8 cellular contexts compared by ENCODE assay signal in the genomic region with DNA sequence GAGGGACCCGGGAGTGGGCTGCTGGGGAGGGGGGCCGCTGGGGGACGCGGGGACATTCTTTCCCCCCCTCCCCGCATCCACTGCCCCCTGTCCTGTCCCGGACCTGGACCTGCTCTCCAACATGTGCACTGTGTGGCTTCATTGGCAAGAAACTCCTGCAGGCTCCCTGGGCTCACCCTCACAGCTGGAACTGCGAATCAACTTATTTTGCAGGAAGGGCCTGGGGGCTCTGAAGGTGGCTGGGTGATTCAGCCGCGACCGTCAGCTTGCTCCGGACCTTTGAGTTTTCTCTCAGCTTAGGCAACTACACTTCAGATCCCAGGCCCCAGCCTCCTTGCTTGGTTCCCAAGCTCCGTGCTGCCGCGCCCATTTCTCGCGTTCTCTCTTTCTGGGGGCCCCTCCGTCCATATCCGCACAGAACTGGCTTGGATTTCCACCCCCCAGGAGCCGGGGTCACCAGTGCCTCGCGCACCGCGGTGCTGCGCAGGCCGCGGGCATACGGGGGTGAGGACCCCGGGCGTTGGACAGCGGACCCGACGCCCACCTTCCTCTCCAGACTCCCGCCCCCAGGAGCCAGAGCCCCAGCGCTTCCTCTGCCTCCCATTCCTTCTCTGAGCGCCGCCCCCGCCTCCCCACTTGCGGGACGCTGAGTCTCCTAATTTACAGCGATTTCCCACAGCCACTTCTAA. TPM values are rescaled to one million over a fixed set of nuclear protein-coding genes. Genes with fewer than 3 reads are reported as not detected.
DNase-seq lines count a peak whose midpoint lies in the region; ATAC-seq and TF ChIP-seq lines count a peak whose summit lies in the region.

No MANE protein-coding gene starts in this region.

- H3K27ac ChIP-seq in gastroesophageal sphincter: peak overlapping the region; percentile 94 to 100 (median 96)
- peak overlapping the region; percentile 99 for H3K27ac ChIP-seq in rectal smooth muscle tissue (ENCODE audit: low read depth, low read length)
- no peak overlapping the region for H3K27ac ChIP-seq in WERI-Rb-1

- WGBS in gastroesophageal sphincter (ENCODE audit: low coverage in 1 of 2), 2 donors: 0% methylated on average over 3 to 6 of the region's 40 CpGs

- H3K36me3 ChIP-seq in gastroesophageal sphincter (no peaks in the 10 kb centered on the region), rectal smooth muscle tissue (ENCODE audit: control insufficient read depth, insufficient read depth, low read length) (peaks cover 7% of the 10 kb centered on the region), WERI-Rb-1 (no peaks in the 10 kb centered on the region)

- H3K4me3 ChIP-seq in WI38 (ENCODE audit: low read depth, low read length) (peak overlapping the region; percentile 99), gastroesophageal sphincter (peak overlapping the region; percentile 81 to 85), rectal smooth muscle tissue (ENCODE audit: low read length) (peak overlapping the region; percentile 85), WERI-Rb-1 (ENCODE audit: low read depth, low read length) (no peak overlapping the region)

- no peaks in the 10 kb centered on the region for H3K9me3 ChIP-seq in gastroesophageal sphincter
- no peaks in the 10 kb centered on the region for H3K9me3 ChIP-seq in WERI-Rb-1 (ENCODE audit: severe bottlenecking)

- H3K4me1 ChIP-seq in gastroesophageal sphincter: peaks cover 3 to 73% (median 33%) of the 10 kb centered on the region in 3 donors
- peaks cover 26% of the 10 kb centered on the region for H3K4me1 ChIP-seq in rectal smooth muscle tissue (ENCODE audit: control insufficient read depth, insufficient read depth, low read length)

- no peak overlapping the region for H3K9ac ChIP-seq in rectal smooth muscle tissue (ENCODE audit: low read length)

- no peak for TF ChIP-seq POLR2A in gastroesophageal sphincter (IDR thresholded peaks at IDR 0.05)

- TF ChIP-seq CTCF in WI38 (IDR thresholded peaks at IDR 0.05; ENCODE audit: low read depth, low read length): no peak
- TF ChIP-seq CTCF in gastroesophageal sphincter (IDR thresholded peaks at IDR 0.05): no peak
- no peak for TF ChIP-seq CTCF in WERI-Rb-1 (IDR thresholded peaks at IDR 0.05; ENCODE audit: low read depth, low read length)

- no peak for TF ChIP-seq EP300 in gastroesophageal sphincter (IDR thresholded peaks at IDR 0.05)

- ATAC-seq in gastroesophageal sphincter: no peak
- ATAC-seq in GM21528 (IDR thresholded peaks at IDR 0.05; ENCODE audit: low FRiP score, unreplicated experiment): no peak

- H3K27me3 ChIP-seq in gastroesophageal sphincter: no peaks in the 10 kb centered on the region
- H3K27me3 ChIP-seq in rectal smooth muscle tissue (ENCODE audit: control insufficient read depth, insufficient read depth, low read length): peaks cover 3% of the 10 kb centered on the region
- H3K27me3 ChIP-seq in WERI-Rb-1 (ENCODE audit: insufficient read depth, low read depth, severe bottlenecking): peaks cover 34% of the 10 kb centered on the region

- DNase-seq in HCEC 1CT: peak; percentile 50
- no peak for DNase-seq in iPS-NIHi7 (ENCODE audit: extremely low spot score)
- DNase-seq in medulla oblongata (ENCODE audit: extremely low spot score): no peak
- DNase-seq in WERI-Rb-1: no peak

RNA-seq across cellular contexts. Expression of a gene that starts 0.5 kb away (rescaled TPM):
- 1,000 to 10,000 TPM; 1,348 to 2,181 (median 1,745) TPM for total RNA-seq in gastroesophageal sphincter

RNA-seq across cellular contexts. Expression of a gene that starts 26.6 kb away (rescaled TPM):
- total RNA-seq in gastroesophageal sphincter: 1,000 to 10,000 TPM; 1,070 to 1,712 (median 1,374) TPM

RNA-seq across cellular contexts. Expression of a gene that starts 44.2 kb away (rescaled TPM):
- 1 to 10 TPM; 3.8 to 9.6 (median 7.6) TPM for total RNA-seq in gastroesophageal sphincter

RNA-seq across cellular contexts. Expression of a gene that starts 54.6 kb away (rescaled TPM):
- 10 to 100 TPM; 67.9 to 88.7 (median 85.6) TPM for total RNA-seq in gastroesophageal sphincter
